ENCODE assay signal across 8 cellular contexts in the genomic region with DNA sequence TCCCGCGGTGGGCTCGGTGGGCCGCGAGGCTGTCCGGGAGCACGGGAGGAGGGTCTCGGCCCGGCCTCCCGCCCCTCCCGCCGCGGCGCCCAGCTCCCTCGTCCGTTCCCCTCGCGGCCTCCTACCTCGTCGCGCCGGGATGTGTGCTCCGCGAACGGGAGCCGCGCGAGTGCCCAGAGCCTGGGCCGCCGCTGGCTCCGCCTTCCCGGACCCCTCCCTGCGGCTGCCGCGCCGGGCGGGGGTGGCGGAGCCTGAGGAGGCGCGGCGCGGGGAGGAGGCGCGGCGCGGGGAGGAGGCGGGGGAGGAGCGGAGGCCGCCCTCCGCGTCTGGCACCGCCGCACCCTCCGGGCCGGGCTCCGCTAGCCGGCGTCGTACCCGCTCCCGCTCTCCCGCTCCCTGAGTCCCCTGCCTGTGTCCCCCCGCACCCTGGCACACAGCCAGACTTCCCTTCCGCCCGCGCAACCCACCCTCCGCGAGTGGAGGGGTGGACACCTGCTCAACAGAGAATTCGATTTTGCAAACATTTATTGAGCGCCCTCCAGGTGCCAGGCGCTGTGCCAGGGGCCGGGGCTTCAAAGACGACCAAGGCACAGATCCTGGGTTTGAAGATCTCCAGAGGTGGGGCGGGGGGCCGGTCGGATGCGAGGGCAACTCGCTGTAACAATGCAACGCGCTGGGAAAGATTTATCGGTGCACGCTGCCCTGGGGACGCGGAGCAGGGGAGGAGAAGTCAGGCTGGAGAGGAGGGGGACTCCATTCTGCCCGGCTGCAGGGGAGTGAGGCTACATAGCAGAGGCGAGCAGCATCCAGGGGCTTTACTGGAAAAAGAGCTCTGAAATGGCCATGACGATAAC. TPM values are rescaled to one million over a fixed set of nuclear protein-coding genes. Genes with fewer than 3 reads are reported as not detected.
DNase-seq lines count a peak whose midpoint lies in the region; ATAC-seq and TF ChIP-seq lines count a peak whose summit lies in the region.

A gene with protein sequence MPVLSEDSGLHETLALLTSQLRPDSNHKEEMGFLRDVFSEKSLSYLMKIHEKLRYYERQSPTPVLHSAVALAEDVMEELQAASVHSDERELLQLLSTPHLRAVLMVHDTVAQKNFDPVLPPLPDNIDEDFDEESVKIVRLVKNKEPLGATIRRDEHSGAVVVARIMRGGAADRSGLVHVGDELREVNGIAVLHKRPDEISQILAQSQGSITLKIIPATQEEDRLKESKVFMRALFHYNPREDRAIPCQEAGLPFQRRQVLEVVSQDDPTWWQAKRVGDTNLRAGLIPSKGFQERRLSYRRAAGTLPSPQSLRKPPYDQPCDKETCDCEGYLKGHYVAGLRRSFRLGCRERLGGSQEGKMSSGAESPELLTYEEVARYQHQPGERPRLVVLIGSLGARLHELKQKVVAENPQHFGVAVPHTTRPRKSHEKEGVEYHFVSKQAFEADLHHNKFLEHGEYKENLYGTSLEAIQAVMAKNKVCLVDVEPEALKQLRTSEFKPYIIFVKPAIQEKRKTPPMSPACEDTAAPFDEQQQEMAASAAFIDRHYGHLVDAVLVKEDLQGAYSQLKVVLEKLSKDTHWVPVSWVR (minus strand): TSS at position 171 of the 854 bp plus-strand sequence. CDS start 1,240 bp downstream, outside the sequence.

- peaks cover 11% of the 10 kb centered on the region; the same call in 1 of the 2 replicates for H3F3A ChIP-seq in GM23248 (ENCODE audit: insufficient read depth)

- peak within 1 kb of the TSS; percentile 88 for H3K9ac ChIP-seq in GM23248

- peaks cover 14% of the 10 kb centered on the region for H3K4me1 ChIP-seq in GM23248 (ENCODE audit: insufficient read depth)
- H3K4me1 ChIP-seq in mononuclear cell (ENCODE audit: insufficient read depth, low read length) = peaks cover 9% of the 10 kb centered on the region

- WGBS in GM23248 (ENCODE audit: low coverage in 1 of 2, low lambda C conversion rate in 2 of 2, missing lambda C conversion rate in 2 of 2), 2 experiments = 5 to 9% methylated on average over 24 to 55 of the region's 87 CpGs

- H2AFZ ChIP-seq in GM23248 = peak within 1 kb of the TSS; percentile 77

- no peaks in the 10 kb centered on the region for H3K79me2 ChIP-seq in GM23248 (ENCODE audit: insufficient read depth)

- H3K4me2 ChIP-seq in GM23248 (ENCODE audit: unreplicated experiment) = peak within 1 kb of the TSS; percentile 89

- DNase-seq in GM23248 (peak; percentile 90), NCI-H82 (lab: John Stamatoyannopoulos, UW) (peak; percentile 88)
- peak; percentile 25 to 52 for DNase-seq in activated T-cell treated with anti-CD3 and anti-CD28 coated beads, Interleukin-2, amount 50 U/mL, for 48 hours
- DNase-seq in stimulated activated naive CD4-positive, alpha-beta T cell (lab: John Stamatoyannopoulos, UW) = peak in 5 of 6 experiments; percentile 22 to 43 (median 33)

- H4K20me1 ChIP-seq in GM23248 (ENCODE audit: insufficient read depth) = no peaks in the 10 kb centered on the region

- no peaks in the 10 kb centered on the region for H3K9me2 ChIP-seq in GM23248 (ENCODE audit: insufficient read depth)

- ATAC-seq in esophagus mucosa (peak; percentile 94), GM19395 (IDR thresholded peaks at IDR 0.05; ENCODE audit: unreplicated experiment) (no peak)

- no peak for TF ChIP-seq CTCF in 22Rv1 (IDR thresholded peaks at IDR 0.05)

- in situ Hi-C loops in GM23248 (cut with MboI) = no loop called here

- peak within 1 kb of the TSS; percentile 81 for H3K4me3 ChIP-seq in GM23248
- H3K4me3 ChIP-seq in mononuclear cell (ENCODE audit: low read length) = peak within 1 kb of the TSS; percentile 25

- no peaks in the 10 kb centered on the region; the same call in 1 of the 2 replicates for H3K36me3 ChIP-seq in GM23248 (ENCODE audit: low read depth)

- H3K9me3 ChIP-seq in GM23248 (ENCODE audit: low read depth) (no peaks in the 10 kb centered on the region), mononuclear cell (ENCODE audit: low read depth, low read length) (no peaks in the 10 kb centered on the region)

- H3K27ac ChIP-seq in 22Rv1 (peak within 1 kb of the TSS; percentile 70), GM23248 (peak within 1 kb of the TSS; percentile 23; the same call in 1 of the 2 replicates)

- H3K27me3 ChIP-seq in GM23248 (replicated peaks; ENCODE audit: insufficient read depth) (no peaks in the 10 kb centered on the region), mononuclear cell (ENCODE audit: insufficient read depth, low read length) (peaks cover 28% of the 10 kb centered on the region)

RNA-seq across cellular contexts. Expression of the gene that starts here (rescaled TPM):
- 6.3 and 11.1 TPM in 2 replicates for total RNA-seq in GM23248 (2014; rRNA removed; shearing (Covaris generic))
- 4.8 and 6.6 TPM in 2 replicates for polyA plus RNA-seq in GM23248 (2016; fragmentation: Nextera tagmentation; extraction: Ambion mirVana)
- 2.8 TPM for total RNA-seq in esophagus mucosa
- 0.21 TPM for total RNA-seq in mononuclear cell

Comparison
In these comparisons a context has a peak if more than half of its experiments do, and no peak if none do; other contexts are left out.
1. DNase-seq: peak in every context shown above with its lines; median percentile 90 in GM23248; 88 in NCI-H82; 38 in activated T-cell treated with anti-CD3 and anti-CD28 coated beads, Interleukin-2, amount 50 U/mL, for 48 hours; 33 in stimulated activated naive CD4-positive, alpha-beta T cell.